In genomic region chr1:56584910-56585528, GRCh38 we compare ENCODE assay signal across 1 cellular context.
TF ChIP-seq lines count a peak whose summit lies in the region.

No MANE protein-coding gene starts in this region.

TF ChIP-seq in GM23338, 12 proteins besides CTCF, POLR2A, EP300 and RAD21 (continued from another document):
- TF ChIP-seq REST (IDR thresholded peaks at IDR 0.05; ENCODE audit: unreplicated experiment): no peak
